In the genomic region with DNA sequence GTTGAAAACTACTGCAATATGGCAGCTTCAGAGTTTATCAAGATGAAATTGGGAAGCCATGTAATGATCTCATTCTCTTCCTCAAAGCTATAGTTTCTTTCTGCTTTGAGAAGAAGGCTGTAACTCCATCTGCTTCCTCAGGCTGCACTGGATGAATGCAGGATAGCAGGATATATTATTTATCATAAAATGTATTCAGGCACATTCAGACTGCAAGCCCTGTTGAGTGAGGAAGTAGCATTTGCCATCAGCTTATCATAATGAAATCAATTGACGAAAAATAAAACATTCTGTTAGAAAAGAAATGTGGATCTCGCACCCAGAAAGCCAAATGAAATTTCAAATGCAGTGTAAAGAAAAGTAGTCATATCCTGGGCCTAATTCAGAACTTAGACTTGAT, we compare ENCODE assay signal across 30 cellular contexts. TPM values are rescaled to one million over a fixed set of nuclear protein-coding genes. Genes with fewer than 3 reads are reported as not detected.
"Had no signal": no experiment of that assay in that cellular context is flagged by ENCODE, and none has a peak within 500 bp of the region (broad histone marks: within the 10 kb centered on the region; RNA-seq: fewer than 3 reads in every experiment).

No MANE protein-coding gene starts in this region.

- H3K36me3 ChIP-seq: heart right ventricle, neural progenitor cell, right atrium auricular region, thoracic aorta, vagina had no signal

- H3K4me2 ChIP-seq: neural progenitor cell had no signal

- ATAC-seq: activated naive CD8-positive, alpha-beta T cell treated with anti-CD3 and anti-CD28 coated beads, Interleukin-2, amount 50 U/mL, for 24 hours; activated T-helper 17 cell treated with anti-CD3 and anti-CD28 coated beads, Interleukin-2, amount 50 U/mL, for 72 hours; esophagus mucosa; heart right ventricle; left cardiac atrium; naive thymus-derived CD8-positive, alpha-beta T cell; psoas muscle; stimulated activated naive B cell treated with anti-CD40 and anti-IgM and Interleukin-4, amounts not matched to agents 10 μg/mL and 1 μg/mL and 100 μg/mL, for 72 hours; WTC11 had no signal

- H3K9ac ChIP-seq: neural progenitor cell, parathyroid adenoma had no signal

- H3K4me1 ChIP-seq: heart right ventricle, neural progenitor cell, parathyroid adenoma, psoas muscle, right atrium auricular region, vagina had no signal

- H3K79me2 ChIP-seq: parathyroid adenoma had no signal

- H3K9me3 ChIP-seq: heart right ventricle, psoas muscle, right atrium auricular region, thoracic aorta, vagina had no signal

- H3K36me3 Mint-ChIP-seq: naive thymus-derived CD8-positive, alpha-beta T cell; neural progenitor cell; stimulated activated naive B cell treated with anti-CD40 and anti-IgM and Interleukin-4, amounts not matched to agents 10 μg/mL and 1 μg/mL and 100 μg/mL, for 72 hours; type B pancreatic cell; WTC11 had no signal

- H2AFZ ChIP-seq: neural progenitor cell, parathyroid adenoma had no signal

- H3K4me3 Mint-ChIP-seq: activated CD4-positive, alpha-beta memory T cell treated with anti-CD3 and anti-CD28 coated beads, Interleukin-2, amount 10 ng/mL, durations not matched to agents 7 days and 5 days; activated CD4-positive, alpha-beta T cell treated with anti-CD3 and anti-CD28 coated beads, Interleukin-2, amount 10 ng/mL, durations not matched to agents 7 days and 5 days; activated naive CD8-positive, alpha-beta T cell treated with anti-CD3 and anti-CD28 coated beads, Interleukin-2, amount 50 U/mL, for 24 hours; activated T-cell treated with anti-CD3 and anti-CD28 coated beads, Interleukin-2, amount 50 U/mL, for 24 hours; activated T-helper 17 cell treated with anti-CD3 and anti-CD28 coated beads, Interleukin-2, amount 50 U/mL, for 72 hours; naive thymus-derived CD8-positive, alpha-beta T cell; neural progenitor cell; stimulated activated naive B cell treated with anti-CD40 and anti-IgM and Interleukin-4, amounts not matched to agents 10 μg/mL and 1 μg/mL and 100 μg/mL, for 72 hours; type B pancreatic cell; WTC11 had no signal

- H3K9me3 Mint-ChIP-seq: activated CD4-positive, alpha-beta memory T cell treated with anti-CD3 and anti-CD28 coated beads, Interleukin-2, amount 10 ng/mL, durations not matched to agents 7 days and 5 days; activated CD4-positive, alpha-beta T cell treated with anti-CD3 and anti-CD28 coated beads, Interleukin-2, amount 10 ng/mL, durations not matched to agents 7 days and 5 days; activated naive CD8-positive, alpha-beta T cell treated with anti-CD3 and anti-CD28 coated beads, Interleukin-2, amount 50 U/mL, for 24 hours; activated T-cell treated with anti-CD3 and anti-CD28 coated beads, Interleukin-2, amount 50 U/mL, for 24 hours; activated T-helper 17 cell treated with anti-CD3 and anti-CD28 coated beads, Interleukin-2, amount 50 U/mL, for 72 hours; neural progenitor cell; type B pancreatic cell had no signal

- DNase-seq: activated CD4-positive, alpha-beta memory T cell treated with anti-CD3 and anti-CD28 coated beads, Interleukin-2, amount 10 ng/mL, durations not matched to agents 7 days and 5 days; activated CD4-positive, alpha-beta T cell treated with anti-CD3 and anti-CD28 coated beads for 1 hour; activated CD4-positive, alpha-beta T cell treated with anti-CD3 and anti-CD28 coated beads, Interleukin-2, amount 10 ng/mL, durations not matched to agents 7 days and 5 days; activated CD8-positive, alpha-beta memory T cell treated with anti-CD3 and anti-CD28 coated beads, Interleukin-2, amount 50 U/mL, for 48 hours; activated gamma-delta T cell treated with Interleukin-2 at 50 U/mL for 16 hours; activated naive CD4-positive, alpha-beta T cell treated with anti-CD3 and anti-CD28 coated beads, Interleukin-2, amount 50 U/mL, for 16 hours; activated naive CD8-positive, alpha-beta T cell treated with anti-CD3 and anti-CD28 coated beads, Interleukin-2, amount 50 U/mL, for 24 hours; activated T-cell treated with anti-CD3 and anti-CD28 coated beads, Interleukin-2, amount 50 U/mL, for 24 hours; cerebellar nuclear complex; cortex of kidney; foreskin fibroblast; heart right ventricle; left cardiac atrium; mammary epithelial cell; naive thymus-derived CD8-positive, alpha-beta T cell; occipital lobe; psoas muscle; stimulated activated CD4-positive, alpha-beta T cell treated with anti-CD3 and anti-CD28 coated beads, Interleukin-15, amount 100 ng/mL, for 24 hours; stimulated activated CD4-positive, alpha-beta T cell treated with anti-CD3 and anti-CD28 coated beads, Interleukin-2, amount 100 ng/mL, for 24 hours; stimulated activated naive B cell treated with anti-CD40 and anti-IgM and Interleukin-4, amounts not matched to agents 10 μg/mL and 1 μg/mL and 100 μg/mL, for 72 hours; T-helper 2 cell had no signal

- H3K27ac Mint-ChIP-seq: activated CD4-positive, alpha-beta memory T cell treated with anti-CD3 and anti-CD28 coated beads, Interleukin-2, amount 10 ng/mL, durations not matched to agents 7 days and 5 days; activated CD4-positive, alpha-beta T cell treated with anti-CD3 and anti-CD28 coated beads, Interleukin-2, amount 10 ng/mL, durations not matched to agents 7 days and 5 days; activated naive CD8-positive, alpha-beta T cell treated with anti-CD3 and anti-CD28 coated beads, Interleukin-2, amount 50 U/mL, for 24 hours; activated T-cell treated with anti-CD3 and anti-CD28 coated beads, Interleukin-2, amount 50 U/mL, for 24 hours; activated T-helper 17 cell treated with anti-CD3 and anti-CD28 coated beads, Interleukin-2, amount 50 U/mL, for 72 hours; naive thymus-derived CD8-positive, alpha-beta T cell; neural progenitor cell; stimulated activated naive B cell treated with anti-CD40 and anti-IgM and Interleukin-4, amounts not matched to agents 10 μg/mL and 1 μg/mL and 100 μg/mL, for 72 hours; type B pancreatic cell; WTC11 had no signal

- H3K4me1 Mint-ChIP-seq: activated CD4-positive, alpha-beta memory T cell treated with anti-CD3 and anti-CD28 coated beads, Interleukin-2, amount 10 ng/mL, durations not matched to agents 7 days and 5 days; activated CD4-positive, alpha-beta T cell treated with anti-CD3 and anti-CD28 coated beads, Interleukin-2, amount 10 ng/mL, durations not matched to agents 7 days and 5 days; activated naive CD8-positive, alpha-beta T cell treated with anti-CD3 and anti-CD28 coated beads, Interleukin-2, amount 50 U/mL, for 24 hours; activated T-helper 17 cell treated with anti-CD3 and anti-CD28 coated beads, Interleukin-2, amount 50 U/mL, for 72 hours; naive thymus-derived CD8-positive, alpha-beta T cell; stimulated activated naive B cell treated with anti-CD40 and anti-IgM and Interleukin-4, amounts not matched to agents 10 μg/mL and 1 μg/mL and 100 μg/mL, for 72 hours; WTC11 had no signal

- H3K27me3 Mint-ChIP-seq: activated CD4-positive, alpha-beta memory T cell treated with anti-CD3 and anti-CD28 coated beads, Interleukin-2, amount 10 ng/mL, durations not matched to agents 7 days and 5 days; activated T-cell treated with anti-CD3 and anti-CD28 coated beads, Interleukin-2, amount 50 U/mL, for 24 hours; type B pancreatic cell had no signal

- H3K4me3 ChIP-seq: heart right ventricle, neural progenitor cell, psoas muscle, right atrium auricular region, thoracic aorta, vagina had no signal

- H3K27ac ChIP-seq: heart right ventricle, neural progenitor cell, parathyroid adenoma, psoas muscle, right atrium auricular region, thoracic aorta, vagina had no signal

- H3K27me3 ChIP-seq: heart right ventricle, neural progenitor cell, right atrium auricular region, vagina had no signal

RNA-seq across cellular contexts. Expression of a gene that starts 0.5 kb away (rescaled TPM):
- total RNA-seq: activated CD4-positive, alpha-beta memory T cell treated with anti-CD3 and anti-CD28 coated beads, Interleukin-2, amount 10 ng/mL, durations not matched to agents 7 days and 5 days; activated CD4-positive, alpha-beta T cell treated with anti-CD3 and anti-CD28 coated beads, Interleukin-2, amount 10 ng/mL, durations not matched to agents 7 days and 5 days; activated T-helper 17 cell treated with anti-CD3 and anti-CD28 coated beads, Interleukin-2, amount 50 U/mL, for 72 hours; naive thymus-derived CD8-positive, alpha-beta T cell had no signal
- polyA plus RNA-seq: mammary epithelial cell; naive thymus-derived CD8-positive, alpha-beta T cell had no signal
